10 cellular contexts compared by ENCODE assay signal in the genomic region with DNA sequence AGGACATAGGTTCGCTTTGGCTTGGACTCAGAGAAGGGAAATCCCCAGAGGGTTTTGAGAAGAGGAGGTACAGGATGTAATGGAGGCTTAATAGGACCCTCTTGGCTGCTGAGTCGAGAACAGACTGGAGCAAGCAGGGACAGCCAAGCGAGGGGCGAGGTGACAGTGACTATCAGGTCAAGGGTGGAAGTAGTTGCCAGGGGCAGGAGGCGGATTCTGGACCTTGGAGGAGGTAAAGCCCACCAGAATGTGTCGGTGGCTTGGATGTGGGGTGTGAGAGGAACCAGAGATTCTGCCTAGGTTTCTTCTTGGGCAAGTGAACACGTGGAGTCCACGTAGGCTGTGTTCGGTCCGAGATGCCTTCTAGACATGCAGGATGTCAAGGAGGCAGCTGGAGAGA. TPM values are rescaled to one million over a fixed set of nuclear protein-coding genes. Genes with fewer than 3 reads are reported as not detected.
DNase-seq lines count a peak whose midpoint lies in the region; ATAC-seq lines count a peak whose summit lies in the region.
"Had no signal": no experiment of that assay in that cellular context is flagged by ENCODE, and none has a peak within 500 bp of the region (broad histone marks: within the 10 kb centered on the region; RNA-seq: fewer than 3 reads in every experiment).

No MANE protein-coding gene starts in this region.

- no peaks in the 10 kb centered on the region for H3K27me3 ChIP-seq in iPS-15b (ENCODE audit: control insufficient read depth, insufficient read depth, low read length)

- H3K27me3 Mint-ChIP-seq in activated CD4-positive, alpha-beta T cell treated with anti-CD3 and anti-CD28 coated beads, Interleukin-2, amount 10 ng/mL, durations not matched to agents 7 days and 5 days, result no peaks in the 10 kb centered on the region
- no peaks in the 10 kb centered on the region for H3K27me3 Mint-ChIP-seq in activated CD8-positive, alpha-beta T cell treated with anti-CD3 and anti-CD28 coated beads, Interleukin-2, amount 10 ng/mL, durations not matched to agents 7 days and 5 days (ENCODE audit: low read depth)
- no peaks in the 10 kb centered on the region for H3K27me3 Mint-ChIP-seq in stimulated activated naive CD8-positive, alpha-beta T cell treated with anti-CD3 and anti-CD28 coated beads, Interleukin-15, amount 100 ng/mL, for 72 hours

- peaks cover 23% of the 10 kb centered on the region for H3K36me3 Mint-ChIP-seq in activated CD4-positive, alpha-beta T cell treated with anti-CD3 and anti-CD28 coated beads, Interleukin-2, amount 10 ng/mL, durations not matched to agents 7 days and 5 days (ENCODE audit: low read depth)
- H3K36me3 Mint-ChIP-seq in activated CD8-positive, alpha-beta T cell treated with anti-CD3 and anti-CD28 coated beads, Interleukin-2, amount 10 ng/mL, durations not matched to agents 7 days and 5 days (ENCODE audit: low read depth), result peaks cover 46% of the 10 kb centered on the region

- H3K4me1 Mint-ChIP-seq in activated CD4-positive, alpha-beta T cell treated with anti-CD3 and anti-CD28 coated beads, Interleukin-2, amount 10 ng/mL, durations not matched to agents 7 days and 5 days, result peaks cover 36% of the 10 kb centered on the region
- H3K4me1 Mint-ChIP-seq in activated CD8-positive, alpha-beta T cell treated with anti-CD3 and anti-CD28 coated beads, Interleukin-2, amount 10 ng/mL, durations not matched to agents 7 days and 5 days (ENCODE audit: low read depth), result peaks cover 38% of the 10 kb centered on the region
- H3K4me1 Mint-ChIP-seq in stimulated activated naive CD8-positive, alpha-beta T cell treated with anti-CD3 and anti-CD28 coated beads, Interleukin-15, amount 100 ng/mL, for 72 hours, result peaks cover 62% of the 10 kb centered on the region

- peaks cover 18% of the 10 kb centered on the region for H3K36me3 ChIP-seq in iPS-15b (ENCODE audit: control insufficient read depth, insufficient read depth, low read length)

- CTCF ChIA-PET in activated CD4-positive, alpha-beta T cell treated with anti-CD3 and anti-CD28 coated beads, Interleukin-2, amount 10 ng/mL, durations not matched to agents 7 days and 5 days (lab: Charles Lee), result interaction anchor here (0.6 to 2.5 kb wide), 4 partner anchors 9 to 1352 kb away, joined by 3 to 12 read pairs (median 3); no protein-coding TSS in a partner anchor
- CTCF ChIA-PET in activated CD8-positive, alpha-beta T cell treated with anti-CD3 and anti-CD28 coated beads, Interleukin-2, amount 10 ng/mL, durations not matched to agents 7 days and 5 days (lab: Charles Lee), result interaction anchor here (1.2 to 1.3 kb wide), 2 partner anchors 9 to 19 kb away, joined by 3 to 6 read pairs; no protein-coding TSS in a partner anchor

- H3K9me3 ChIP-seq in iPS-15b (ENCODE audit: control insufficient read depth, insufficient read depth, low read length), result no peaks in the 10 kb centered on the region

- ATAC-seq in activated CD8-positive, alpha-beta T cell treated with anti-CD3 and anti-CD28 coated beads, Interleukin-2, amount 10 ng/mL, durations not matched to agents 7 days and 5 days, result no peak
- no peak for ATAC-seq in stimulated activated naive CD8-positive, alpha-beta T cell treated with anti-CD3 and anti-CD28 coated beads, Interleukin-15, amount 100 ng/mL, for 72 hours
- ATAC-seq in HG03439 (IDR thresholded peaks at IDR 0.05; ENCODE audit: unreplicated experiment), result no peak

- H3K9ac ChIP-seq in iPS-15b (ENCODE audit: low read depth, low read length), result peak overlapping the region; percentile 47

- no peaks in the 10 kb centered on the region for H3K4me1 ChIP-seq in iPS-15b (ENCODE audit: control insufficient read depth, insufficient read depth, low read length)

- H3K9me3 Mint-ChIP-seq in activated CD4-positive, alpha-beta T cell treated with anti-CD3 and anti-CD28 coated beads, Interleukin-2, amount 10 ng/mL, durations not matched to agents 7 days and 5 days, result no peaks in the 10 kb centered on the region
- H3K9me3 Mint-ChIP-seq in activated CD8-positive, alpha-beta T cell treated with anti-CD3 and anti-CD28 coated beads, Interleukin-2, amount 10 ng/mL, durations not matched to agents 7 days and 5 days (ENCODE audit: insufficient read depth), result no peaks in the 10 kb centered on the region
- no peaks in the 10 kb centered on the region for H3K9me3 Mint-ChIP-seq in stimulated activated naive CD8-positive, alpha-beta T cell treated with anti-CD3 and anti-CD28 coated beads, Interleukin-15, amount 100 ng/mL, for 72 hours

- POLR2A ChIA-PET in activated CD4-positive, alpha-beta T cell treated with anti-CD3 and anti-CD28 coated beads, Interleukin-2, amount 10 ng/mL, durations not matched to agents 7 days and 5 days (lab: Charles Lee), result no interaction called here
- POLR2A ChIA-PET in activated CD8-positive, alpha-beta T cell treated with anti-CD3 and anti-CD28 coated beads, Interleukin-2, amount 10 ng/mL, durations not matched to agents 7 days and 5 days (lab: Charles Lee), result no interaction called here

- H3K27ac Mint-ChIP-seq in activated CD4-positive, alpha-beta T cell treated with anti-CD3 and anti-CD28 coated beads, Interleukin-2, amount 10 ng/mL, durations not matched to agents 7 days and 5 days, result peak overlapping the region; percentile 65
- peak overlapping the region; percentile 60 for H3K27ac Mint-ChIP-seq in activated CD8-positive, alpha-beta T cell treated with anti-CD3 and anti-CD28 coated beads, Interleukin-2, amount 10 ng/mL, durations not matched to agents 7 days and 5 days
- H3K27ac Mint-ChIP-seq in stimulated activated naive CD8-positive, alpha-beta T cell treated with anti-CD3 and anti-CD28 coated beads, Interleukin-15, amount 100 ng/mL, for 72 hours, result peak overlapping the region; percentile 24 to 88

- no peak for DNase-seq in activated CD4-positive, alpha-beta T cell treated with anti-CD3 and anti-CD28 coated beads, Interleukin-2, amount 10 ng/mL, durations not matched to agents 7 days and 5 days
- DNase-seq in activated CD4-positive, alpha-beta T cell treated with anti-CD3 and anti-CD28 coated beads for 4 hours, result no peak
- DNase-seq in activated CD8-positive, alpha-beta T cell treated with anti-CD3 and anti-CD28 coated beads, Interleukin-2, amount 10 ng/mL, durations not matched to agents 7 days and 5 days, result no peak
- no peak for DNase-seq in stimulated activated naive CD8-positive, alpha-beta T cell treated with anti-CD3 and anti-CD28 coated beads, Interleukin-15, amount 100 ng/mL, for 72 hours
- no peak for DNase-seq in hippocampal formation (lab: John Stamatoyannopoulos, UW)
- DNase-seq in NCI-H82 (lab: John Stamatoyannopoulos, UW), result no peak
- DNase-seq: activated effector memory CD4-positive, alpha-beta T cell treated with anti-CD3 and anti-CD28 coated beads, Interleukin-2, amount 50 U/mL, for 16 hours; NCI-H446 treated with DMSO at 0.1 percent for 48 hours had no signal

- H3K4me3 Mint-ChIP-seq in activated CD4-positive, alpha-beta T cell treated with anti-CD3 and anti-CD28 coated beads, Interleukin-2, amount 10 ng/mL, durations not matched to agents 7 days and 5 days, result no peak overlapping the region
- H3K4me3 Mint-ChIP-seq in activated CD8-positive, alpha-beta T cell treated with anti-CD3 and anti-CD28 coated beads, Interleukin-2, amount 10 ng/mL, durations not matched to agents 7 days and 5 days, result no peak overlapping the region
- no peak overlapping the region for H3K4me3 Mint-ChIP-seq in stimulated activated naive CD8-positive, alpha-beta T cell treated with anti-CD3 and anti-CD28 coated beads, Interleukin-15, amount 100 ng/mL, for 72 hours

- H3K4me3 ChIP-seq in iPS-15b (ENCODE audit: low read depth, low read length), result no peak overlapping the region

RNA-seq across cellular contexts. Expression of a gene that starts 4.4 kb away (rescaled TPM):
- 100 to 1,000 TPM; 160 to 171 TPM for total RNA-seq in activated CD4-positive, alpha-beta T cell treated with anti-CD3 and anti-CD28 coated beads, Interleukin-2, amount 10 ng/mL, durations not matched to agents 7 days and 5 days
- total RNA-seq in activated CD8-positive, alpha-beta T cell treated with anti-CD3 and anti-CD28 coated beads, Interleukin-2, amount 10 ng/mL, durations not matched to agents 7 days and 5 days, result 100 to 1,000 TPM; 154 to 165 TPM

RNA-seq across cellular contexts. Expression of a gene that starts 5.0 kb away (rescaled TPM):
- total RNA-seq in activated CD4-positive, alpha-beta T cell treated with anti-CD3 and anti-CD28 coated beads, Interleukin-2, amount 10 ng/mL, durations not matched to agents 7 days and 5 days, result 100 to 1,000 TPM in 1 of 2 experiments, 10 to 100 TPM in 1; 97.4 to 106 TPM
- total RNA-seq in activated CD8-positive, alpha-beta T cell treated with anti-CD3 and anti-CD28 coated beads, Interleukin-2, amount 10 ng/mL, durations not matched to agents 7 days and 5 days, result 100 to 1,000 TPM; 102 to 106 TPM

RNA-seq across cellular contexts. Expression of a gene that starts 7.6 kb away (rescaled TPM):
- total RNA-seq in activated CD4-positive, alpha-beta T cell treated with anti-CD3 and anti-CD28 coated beads, Interleukin-2, amount 10 ng/mL, durations not matched to agents 7 days and 5 days, result 10 to 100 TPM; 24.8 to 32.0 TPM
- 10 to 100 TPM; 42.7 to 43.2 TPM for total RNA-seq in activated CD8-positive, alpha-beta T cell treated with anti-CD3 and anti-CD28 coated beads, Interleukin-2, amount 10 ng/mL, durations not matched to agents 7 days and 5 days

RNA-seq across cellular contexts. Expression of a gene that starts 12.8 kb away (rescaled TPM):
- total RNA-seq in activated CD4-positive, alpha-beta T cell treated with anti-CD3 and anti-CD28 coated beads, Interleukin-2, amount 10 ng/mL, durations not matched to agents 7 days and 5 days, result not detected
- not detected for total RNA-seq in activated CD8-positive, alpha-beta T cell treated with anti-CD3 and anti-CD28 coated beads, Interleukin-2, amount 10 ng/mL, durations not matched to agents 7 days and 5 days

RNA-seq across cellular contexts. Expression of a gene that starts 21.8 kb away (rescaled TPM):
- total RNA-seq in activated CD4-positive, alpha-beta T cell treated with anti-CD3 and anti-CD28 coated beads, Interleukin-2, amount 10 ng/mL, durations not matched to agents 7 days and 5 days, result not detected
- not detected for total RNA-seq in activated CD8-positive, alpha-beta T cell treated with anti-CD3 and anti-CD28 coated beads, Interleukin-2, amount 10 ng/mL, durations not matched to agents 7 days and 5 days
